13 cellular contexts compared by ENCODE assay signal in genomic region chr5:139473105-139473504, GRCh38. TPM values are rescaled to one million over a fixed set of nuclear protein-coding genes. Genes with fewer than 3 reads are reported as not detected.
DNase-seq lines count a peak whose midpoint lies in the region; ATAC-seq, FAIRE-seq and TF ChIP-seq lines count a peak whose summit lies in the region.
"Had no signal": no experiment of that assay in that cellular context is flagged by ENCODE, and none has a peak within 500 bp of the region (broad histone marks: within the 10 kb centered on the region; RNA-seq: fewer than 3 reads in every experiment).

No MANE protein-coding gene starts in this region.

- H3K4me2 ChIP-seq in astrocyte (ENCODE audit: low read length) = no peak overlapping the region
- H3K4me2 ChIP-seq: A549 had no signal

- TF ChIP-seq CTCF in astrocyte (IDR thresholded peaks at IDR 0.05; ENCODE audit: insufficient read depth, low read depth, low read length) (no peak), transverse colon (IDR thresholded peaks at IDR 0.05) (no peak)

- peaks cover 33% of the 10 kb centered on the region for H3K36me3 Mint-ChIP-seq in activated CD4-positive, alpha-beta T cell treated with anti-CD3 and anti-CD28 coated beads, Interleukin-2, amount 10 ng/mL, durations not matched to agents 24 days and 14 days (ENCODE audit: low read depth)
- no peaks in the 10 kb centered on the region for H3K36me3 Mint-ChIP-seq in astrocyte (ENCODE audit: low read depth, unreplicated experiment)
- H3K36me3 Mint-ChIP-seq in stimulated activated effector memory CD8-positive, alpha-beta T cell treated with anti-CD3 and anti-CD28 coated beads, Interleukin-12 subunit alpha, Interleukin-12 subunit beta, amount 100 ng/mL, for 72 hours = peaks cover 66% of the 10 kb centered on the region

- no peak overlapping the region for H3K9ac ChIP-seq in astrocyte (ENCODE audit: low read length)
- peak overlapping the region; percentile 46; the same call in 1 of the 2 replicates for H3K9ac ChIP-seq in iPS-20b (ENCODE audit: low read depth, low read length)

- H3K27me3 Mint-ChIP-seq in activated CD4-positive, alpha-beta T cell treated with anti-CD3 and anti-CD28 coated beads, Interleukin-2, amount 10 ng/mL, durations not matched to agents 24 days and 14 days = no peaks in the 10 kb centered on the region
- H3K27me3 Mint-ChIP-seq in astrocyte (ENCODE audit: low read depth, unreplicated experiment) = peaks cover 41% of the 10 kb centered on the region

- H3K27me3 ChIP-seq in astrocyte (ENCODE audit: insufficient read depth, low read length) (no peaks in the 10 kb centered on the region), iPS-20b (ENCODE audit: insufficient read depth, low read length) (0 out of 2 replicates have a peak, but pooled peaks cover 9% of the 10 kb centered on the region), transverse colon (no peaks in the 10 kb centered on the region)

- intact Hi-C loops in activated CD4-positive, alpha-beta T cell treated with anti-CD3 and anti-CD28 coated beads, Interleukin-2, amount 10 ng/mL, durations not matched to agents 24 days and 14 days (cut with micrococcal nuclease) = no loop called here
- intact Hi-C loops in transverse colon (cut with DNase I; ENCODE audit: low total_unique reads) = no loop called here

- no peak for FAIRE-seq in astrocyte (lab: Jason Lieb, UNC)
- FAIRE-seq: A549 had no signal

- H3K4me1 ChIP-seq in astrocyte (ENCODE audit: insufficient read depth, low read length) (peaks cover 4% of the 10 kb centered on the region), iPS-20b (ENCODE audit: insufficient read depth, low read length) (peaks cover 23% of the 10 kb centered on the region; the same call in 1 of the 2 replicates), transverse colon (peaks cover 0 to 55% (median 24%) of the 10 kb centered on the region in 4 donors)
- H3K4me1 ChIP-seq: A549 had no signal

- H3K36me3 ChIP-seq in astrocyte (ENCODE audit: insufficient read depth, low read length) (peaks cover 6% of the 10 kb centered on the region), iPS-20b (ENCODE audit: insufficient read depth, low read depth, low read length) (no peaks in the 10 kb centered on the region), transverse colon (no peaks in the 10 kb centered on the region)

- no peaks in the 10 kb centered on the region for H3K79me2 ChIP-seq in astrocyte (ENCODE audit: insufficient read depth, low read length)

- no peak overlapping the region for H3K27ac ChIP-seq in astrocyte (ENCODE audit: low read depth, low read length)
- H3K27ac ChIP-seq in iPS-20b (ENCODE audit: low read length) = no peak overlapping the region
- peak overlapping the region in 1 of 4 donors; percentile 21 for H3K27ac ChIP-seq in transverse colon
- H3K27ac ChIP-seq: A549, VCaP had no signal

- no peak overlapping the region for H3K4me3 Mint-ChIP-seq in activated CD4-positive, alpha-beta T cell treated with anti-CD3 and anti-CD28 coated beads, Interleukin-2, amount 10 ng/mL, durations not matched to agents 24 days and 14 days
- H3K4me3 Mint-ChIP-seq in astrocyte (ENCODE audit: unreplicated experiment) = no peak overlapping the region
- H3K4me3 Mint-ChIP-seq in stimulated activated effector memory CD8-positive, alpha-beta T cell treated with anti-CD3 and anti-CD28 coated beads, Interleukin-12 subunit alpha, Interleukin-12 subunit beta, amount 100 ng/mL, for 72 hours = no peak overlapping the region

- no peak for TF ChIP-seq POLR2A in erythroblast (IDR thresholded peaks at IDR 0.05; ENCODE audit: low read length)
- TF ChIP-seq POLR2A in transverse colon (IDR thresholded peaks at IDR 0.05) = no peak

- H2AFZ ChIP-seq in astrocyte (ENCODE audit: low read depth, low read length) = no peak overlapping the region

- H3K27ac Mint-ChIP-seq in activated CD4-positive, alpha-beta T cell treated with anti-CD3 and anti-CD28 coated beads, Interleukin-2, amount 10 ng/mL, durations not matched to agents 24 days and 14 days = no peak overlapping the region
- H3K27ac Mint-ChIP-seq in astrocyte (ENCODE audit: unreplicated experiment) = peak overlapping the region; percentile 53
- H3K27ac Mint-ChIP-seq in stimulated activated effector memory CD8-positive, alpha-beta T cell treated with anti-CD3 and anti-CD28 coated beads, Interleukin-12 subunit alpha, Interleukin-12 subunit beta, amount 100 ng/mL, for 72 hours = peak overlapping the region; percentile 98

- no peaks in the 10 kb centered on the region for H3K9me3 ChIP-seq in astrocyte (ENCODE audit: insufficient read depth, low read depth, low read length)
- no peaks in the 10 kb centered on the region for H3K9me3 ChIP-seq in iPS-20b (ENCODE audit: insufficient read depth, low read depth, low read length)
- H3K9me3 ChIP-seq in transverse colon = no peaks in the 10 kb centered on the region
- H3K9me3 ChIP-seq: A549, mucosa of descending colon had no signal

- H3K4me3 ChIP-seq in astrocyte (ENCODE audit: insufficient read depth, low read depth, low read length) (no peak overlapping the region), iPS-20b (ENCODE audit: low read length) (no peak overlapping the region), transverse colon (no peak overlapping the region)
- H3K4me3 ChIP-seq: A549, mucosa of descending colon had no signal

- no peak for TF ChIP-seq EP300 in transverse colon (IDR thresholded peaks at IDR 0.05; ENCODE audit: low read depth)

- no peaks in the 10 kb centered on the region for H4K20me1 ChIP-seq in astrocyte (ENCODE audit: insufficient read depth, low read length)

- peaks cover 79% of the 10 kb centered on the region for H3K4me1 Mint-ChIP-seq in activated CD4-positive, alpha-beta T cell treated with anti-CD3 and anti-CD28 coated beads, Interleukin-2, amount 10 ng/mL, durations not matched to agents 24 days and 14 days
- peaks cover 17% of the 10 kb centered on the region for H3K4me1 Mint-ChIP-seq in astrocyte (ENCODE audit: low read depth, unreplicated experiment)
- H3K4me1 Mint-ChIP-seq in stimulated activated effector memory CD8-positive, alpha-beta T cell treated with anti-CD3 and anti-CD28 coated beads, Interleukin-12 subunit alpha, Interleukin-12 subunit beta, amount 100 ng/mL, for 72 hours = peaks cover 77% of the 10 kb centered on the region

- H3K9me3 Mint-ChIP-seq in activated CD4-positive, alpha-beta T cell treated with anti-CD3 and anti-CD28 coated beads, Interleukin-2, amount 10 ng/mL, durations not matched to agents 24 days and 14 days = no peaks in the 10 kb centered on the region
- H3K9me3 Mint-ChIP-seq in astrocyte (ENCODE audit: unreplicated experiment) = no peaks in the 10 kb centered on the region
- H3K9me3 Mint-ChIP-seq in stimulated activated effector memory CD8-positive, alpha-beta T cell treated with anti-CD3 and anti-CD28 coated beads, Interleukin-12 subunit alpha, Interleukin-12 subunit beta, amount 100 ng/mL, for 72 hours = no peaks in the 10 kb centered on the region

- ATAC-seq in stimulated activated effector memory CD8-positive, alpha-beta T cell treated with anti-CD3 and anti-CD28 coated beads, Interleukin-12 subunit alpha, Interleukin-12 subunit beta, amount 100 ng/mL, for 72 hours = no peak
- ATAC-seq in GM21526 (IDR thresholded peaks at IDR 0.05; ENCODE audit: low FRiP score, unreplicated experiment) = no peak
- ATAC-seq: A549, mucosa of descending colon had no signal

- in situ Hi-C loops in transverse colon (cut with MboI; ENCODE audit: low pct_ligation_motif_present in 1 of 4, low pct_unique_long_range_greater_than_20kb in 1 of 4, low sequenced_read_pairs in 3 of 4) = no loop called here

- peak; percentile 55 for DNase-seq in activated CD4-positive, alpha-beta T cell treated with anti-CD3 and anti-CD28 coated beads, Interleukin-2, amount 10 ng/mL, durations not matched to agents 24 days and 14 days
- DNase-seq in activated CD4-positive, alpha-beta T cell treated with anti-CD3 and anti-CD28 coated beads for 4 hours = no peak
- DNase-seq in astrocyte (ENCODE audit: low read depth) = no peak
- DNase-seq in stimulated activated effector memory CD8-positive, alpha-beta T cell treated with anti-CD3 and anti-CD28 coated beads, Interleukin-12 subunit alpha, Interleukin-12 subunit beta, amount 100 ng/mL, for 72 hours (ENCODE audit: low spot score in 2 of 2) = no peak
- DNase-seq in erythroblast (lab: John Stamatoyannopoulos, UW) = no peak
- DNase-seq in transverse colon = no peak
- DNase-seq: mucosa of descending colon, NCI-H1417 treated with DMSO at 0.1 percent for 48 hours had no signal

- 80 to 87% methylated on average over 1 to 8 of the region's 8 CpGs for WGBS in transverse colon (ENCODE audit: low coverage in 1 of 2), 2 donors

RNA-seq across cellular contexts. Expression of gene SMIM33, which starts 2.3 kb away (rescaled TPM):
- 0.37 and 0.38 TPM in 2 replicates for total RNA-seq in activated CD4-positive, alpha-beta T cell treated with anti-CD3 and anti-CD28 coated beads, Interleukin-2, amount 10 ng/mL, durations not matched to agents 24 days and 14 days
- total RNA-seq in astrocyte = not detected in 2 replicates
- under 1 TPM in 2 of 4 donors, not detected in 2; 0.55 to 0.64 TPM for total RNA-seq in transverse colon
- total RNA-seq: H4 had no signal

RNA-seq across cellular contexts. Expression of gene STING1, which starts 9.5 kb away (rescaled TPM):
- 198 and 201 TPM in 2 replicates for total RNA-seq in activated CD4-positive, alpha-beta T cell treated with anti-CD3 and anti-CD28 coated beads, Interleukin-2, amount 10 ng/mL, durations not matched to agents 24 days and 14 days
- total RNA-seq in astrocyte = 1.8 and 3.3 TPM in 2 replicates
- total RNA-seq in transverse colon = 10 to 100 TPM; 12.2 to 51.5 (median 19.1) TPM

RNA-seq across cellular contexts. Expression of gene ECSCR, which starts 10.6 kb away (rescaled TPM):
- total RNA-seq in activated CD4-positive, alpha-beta T cell treated with anti-CD3 and anti-CD28 coated beads, Interleukin-2, amount 10 ng/mL, durations not matched to agents 24 days and 14 days = 1.6 and 1.7 TPM in 2 replicates
- total RNA-seq in astrocyte = 0.96 and 1.00 TPM in 2 replicates
- total RNA-seq in transverse colon = 1 to 10 TPM in 3 of 4 donors, not detected in 1; 2.2 to 4.8 (median 3.6) TPM

RNA-seq across cellular contexts. Expression of gene DNAJC18, which starts 33.8 kb away (rescaled TPM):
- 34.2 and 38.6 TPM in 2 replicates for total RNA-seq in activated CD4-positive, alpha-beta T cell treated with anti-CD3 and anti-CD28 coated beads, Interleukin-2, amount 10 ng/mL, durations not matched to agents 24 days and 14 days
- total RNA-seq in astrocyte (18.8 and 21.4 TPM in 2 replicates), transverse colon (1 to 10 TPM in 3 of 4 donors, under 1 TPM in 1; 0.37 to 3.8 (median 3.2) TPM)
